Comparison of ENCODE assay signal across 9 cellular contexts in genomic region chr14:89185919-89186849, GRCh38.
A peak's percentile ranks its signal among the peaks of the same experiment; 100 is the strongest.
DNase-seq lines count a peak whose midpoint lies in the region; ATAC-seq and TF ChIP-seq lines count a peak whose summit lies in the region.
"Had no signal": no experiment of that assay in that cellular context is flagged by ENCODE, and none has a peak within 500 bp of the region (broad histone marks: within the 10 kb centered on the region; RNA-seq: fewer than 3 reads in every experiment).

No MANE protein-coding gene starts in this region.

- peaks cover 9% of the 10 kb centered on the region for H3K4me1 Mint-ChIP-seq in activated naive CD4-positive, alpha-beta T cell treated with anti-CD3 and anti-CD28 coated beads, Interleukin-2, amount 50 U/mL, for 24 hours
- H3K4me1 Mint-ChIP-seq in WTC11, result peaks cover 33% of the 10 kb centered on the region

- no peak for DNase-seq in activated naive CD4-positive, alpha-beta T cell treated with anti-CD3 and anti-CD28 coated beads, Interleukin-2, amount 50 U/mL, for 16 hours
- DNase-seq in WTC11 (ENCODE audit: low spot score) (no peak), left ventricle myocardium superior (no peak), uterus (peak; percentile 32 to 48), DMS 273 treated with DMSO at 0.1 percent for 48 hours (lab: John Stamatoyannopoulos, UW) (no peak)
- DNase-seq in stimulated activated naive CD4-positive, alpha-beta T cell (lab: John Stamatoyannopoulos, UW), result no peak
- DNase-seq: stimulated activated CD4-positive, alpha-beta T cell treated with anti-CD3 and anti-CD28 coated beads, Interleukin-2, amount 100 ng/mL, for 48 hours had no signal

- peaks cover 0 to 4% of the 10 kb centered on the region in 2 donors for H3K4me1 ChIP-seq in uterus

- no peak overlapping the region for H3K4me3 ChIP-seq in uterus

- H3K36me3 ChIP-seq in uterus, result no peaks in the 10 kb centered on the region

- CTCF ChIA-PET in WTC11 (lab: Charles Lee), result interaction anchor here (3.1 kb wide), 1 partner anchor 9 kb away, joined by 21 read pairs; no protein-coding TSS in a partner anchor

- TF ChIP-seq CTCF in WTC11 (IDR thresholded peaks at IDR 0.05) (no peak), uterus (IDR thresholded peaks at IDR 0.05) (no peak)

- H3K27me3 ChIP-seq in uterus, result no peaks in the 10 kb centered on the region

- no peaks in the 10 kb centered on the region for H3K9me3 ChIP-seq in uterus

- H3K27me3 Mint-ChIP-seq in activated naive CD4-positive, alpha-beta T cell treated with anti-CD3 and anti-CD28 coated beads, Interleukin-2, amount 50 U/mL, for 24 hours, result no peaks in the 10 kb centered on the region
- no peaks in the 10 kb centered on the region for H3K27me3 Mint-ChIP-seq in WTC11 (ENCODE audit: low read depth)

- no peak for TF ChIP-seq POLR2A in uterus (IDR thresholded peaks at IDR 0.05)

- intact Hi-C loops in left ventricle myocardium superior (cut with micrococcal nuclease) (loop anchor here (10.0 kb wide), 1 partner anchor 229 kb away; the partner anchor contains the start of gene FOXN3), uterus (cut with DNase I; ENCODE audit: low total_unique reads) (loop anchor here (10.0 kb wide), 1 partner anchor 239 kb away; no protein-coding TSS in a partner anchor)

- peak overlapping the region; percentile 35 to 41 for H3K27ac ChIP-seq in uterus

- no peak overlapping the region for H3K4me3 Mint-ChIP-seq in activated naive CD4-positive, alpha-beta T cell treated with anti-CD3 and anti-CD28 coated beads, Interleukin-2, amount 50 U/mL, for 24 hours
- H3K4me3 Mint-ChIP-seq in WTC11, result no peak overlapping the region

- peaks cover 4% of the 10 kb centered on the region for H3K36me3 Mint-ChIP-seq in activated naive CD4-positive, alpha-beta T cell treated with anti-CD3 and anti-CD28 coated beads, Interleukin-2, amount 50 U/mL, for 24 hours
- H3K36me3 Mint-ChIP-seq in WTC11, result peaks cover 23% of the 10 kb centered on the region

- peak overlapping the region; percentile 46 for H3K27ac Mint-ChIP-seq in activated naive CD4-positive, alpha-beta T cell treated with anti-CD3 and anti-CD28 coated beads, Interleukin-2, amount 50 U/mL, for 24 hours
- H3K27ac Mint-ChIP-seq in WTC11, result peak overlapping the region; percentile 52

- ATAC-seq in WTC11, result peak; percentile 55
- peak; percentile 84 for ATAC-seq in left ventricle myocardium superior
- no peak for ATAC-seq in GM21515 (IDR thresholded peaks at IDR 0.05; ENCODE audit: unreplicated experiment)

- POLR2A ChIA-PET in WTC11 (lab: Charles Lee), result no interaction called here

- H3K9me3 Mint-ChIP-seq in activated naive CD4-positive, alpha-beta T cell treated with anti-CD3 and anti-CD28 coated beads, Interleukin-2, amount 50 U/mL, for 24 hours, result no peaks in the 10 kb centered on the region
- H3K9me3 Mint-ChIP-seq in WTC11, result no peaks in the 10 kb centered on the region

TF ChIP-seq in WTC11, 78 proteins besides CTCF, POLR2A, EP300 and RAD21:
- no peak for TF ChIP-seq ATF2 (CRISPR knock-in tag; IDR thresholded peaks at IDR 0.05; ENCODE audit: borderline replicate concordance, low read depth)
- TF ChIP-seq CDX4 (CRISPR knock-in tag; IDR thresholded peaks at IDR 0.05; ENCODE audit: borderline replicate concordance), result no peak
- TF ChIP-seq NFYB (CRISPR knock-in tag; conservative IDR thresholded peaks at IDR 0.05; ENCODE audit: low read depth), result no peak
- no peak for TF ChIP-seq ARID4B (CRISPR knock-in tag; IDR thresholded peaks at IDR 0.05; ENCODE audit: borderline replicate concordance)
- no peak for TF ChIP-seq PRRX2 (CRISPR knock-in tag; IDR thresholded peaks at IDR 0.05)
- no peak for TF ChIP-seq CREM (CRISPR knock-in tag; IDR thresholded peaks at IDR 0.05)
- no peak for TF ChIP-seq ZNF425 (CRISPR knock-in tag; conservative IDR thresholded peaks at IDR 0.05)
- TF ChIP-seq ZNF121 (CRISPR knock-in tag; IDR thresholded peaks at IDR 0.05), result no peak
- no peak for TF ChIP-seq ELF4 (CRISPR knock-in tag; IDR thresholded peaks at IDR 0.05; ENCODE audit: low read depth)
- no peak for TF ChIP-seq TCF7 (CRISPR knock-in tag; IDR thresholded peaks at IDR 0.05; ENCODE audit: low read depth)
- TF ChIP-seq EMX1 (CRISPR knock-in tag; IDR thresholded peaks at IDR 0.05), result no peak
- TF ChIP-seq GRHL2 (CRISPR knock-in tag; IDR thresholded peaks at IDR 0.05; ENCODE audit: insufficient replicate concordance, severe bottlenecking), result no peak
- TF ChIP-seq ZNF263 (CRISPR knock-in tag; IDR thresholded peaks at IDR 0.05; ENCODE audit: low read depth), result no peak
- TF ChIP-seq ZNF317 (CRISPR knock-in tag; IDR thresholded peaks at IDR 0.05; ENCODE audit: borderline replicate concordance, low read depth), result no peak

Comparison
In these comparisons a context has a peak if more than half of its experiments do, and no peak if none do; other contexts are left out.
1. DNase-seq: peak in uterus (2 of 2); none in activated naive CD4-positive, alpha-beta T cell treated with anti-CD3 and anti-CD28 coated beads, Interleukin-2, amount 50 U/mL, for 16 hours (single experiment), WTC11 (single experiment), left ventricle myocardium superior (single experiment), stimulated activated naive CD4-positive, alpha-beta T cell (0 of 6) and DMS 273 treated with DMSO at 0.1 percent for 48 hours (single experiment).